Comparison of ENCODE assay signal across 8 cellular contexts in the genomic region with DNA sequence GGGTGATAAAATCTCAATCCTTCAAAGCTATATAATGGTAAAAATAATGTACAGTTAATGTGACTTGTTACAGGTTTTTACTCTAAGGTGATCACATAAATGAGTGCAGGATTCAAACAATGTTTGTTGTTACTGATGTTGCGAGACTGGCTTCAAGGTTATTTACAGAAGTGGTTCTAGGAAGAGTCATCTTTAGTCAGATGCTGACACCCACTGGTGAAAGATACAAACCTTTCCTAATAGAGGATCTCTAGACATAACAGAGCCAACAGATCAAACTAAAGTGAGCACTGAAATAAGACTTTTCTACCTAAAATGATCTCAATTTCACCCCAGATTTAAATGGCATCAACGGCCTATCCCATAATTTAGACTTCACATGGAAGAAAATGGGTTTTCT. TPM values are rescaled to one million over a fixed set of nuclear protein-coding genes. Genes with fewer than 3 reads are reported as not detected.
DNase-seq lines count a peak whose midpoint lies in the region; ATAC-seq and TF ChIP-seq lines count a peak whose summit lies in the region.

No MANE protein-coding gene starts in this region.

- H3K27me3 Mint-ChIP-seq in activated T-helper 17 cell treated with anti-CD3 and anti-CD28 coated beads, Interleukin-2, amount 50 U/mL, for 72 hours = no peaks in the 10 kb centered on the region

- H3K4me3 ChIP-seq in fibroblast of the aortic adventitia (ENCODE audit: low read depth, low read length) = no peak overlapping the region

- no peaks in the 10 kb centered on the region for H3K4me1 Mint-ChIP-seq in activated T-helper 17 cell treated with anti-CD3 and anti-CD28 coated beads, Interleukin-2, amount 50 U/mL, for 72 hours

- no peak for ATAC-seq in activated T-helper 17 cell treated with anti-CD3 and anti-CD28 coated beads, Interleukin-2, amount 50 U/mL, for 72 hours (replicated peaks)

- TF ChIP-seq CTCF in fibroblast of the aortic adventitia (IDR thresholded peaks at IDR 0.05; ENCODE audit: insufficient read depth, low read length) = peak; percentile 50

- no peaks in the 10 kb centered on the region for H3K9me3 Mint-ChIP-seq in activated T-helper 17 cell treated with anti-CD3 and anti-CD28 coated beads, Interleukin-2, amount 50 U/mL, for 72 hours

- DNase-seq in DMS53 treated with DMSO at 0.1 percent for 48 hours (lab: John Stamatoyannopoulos, UW; ENCODE audit: unreplicated experiment) (peak; percentile 88), LoVo (ENCODE audit: low spot score) (peak; percentile 69), SHP77 (lab: John Stamatoyannopoulos, UW) (peak; percentile 60 to 69), fibroblast of the aortic adventitia (ENCODE audit: low read depth) (peak; percentile 86), pons (ENCODE audit: low spot score) (peak; percentile 93), GM19240 (ENCODE audit: insufficient read length, low spot score) (no peak)
- DNase-seq in stimulated activated CD4-positive, alpha-beta T cell treated with anti-CD3 and anti-CD28 coated beads, Interleukin-2, amount 100 ng/mL, for 24 hours = no peak

- no peak overlapping the region for H3K27ac Mint-ChIP-seq in activated T-helper 17 cell treated with anti-CD3 and anti-CD28 coated beads, Interleukin-2, amount 50 U/mL, for 72 hours

- no peak overlapping the region for H3K4me3 Mint-ChIP-seq in activated T-helper 17 cell treated with anti-CD3 and anti-CD28 coated beads, Interleukin-2, amount 50 U/mL, for 72 hours

- peaks cover 65% of the 10 kb centered on the region for H3K36me3 Mint-ChIP-seq in activated T-helper 17 cell treated with anti-CD3 and anti-CD28 coated beads, Interleukin-2, amount 50 U/mL, for 72 hours (ENCODE audit: low read depth)

RNA-seq across cellular contexts. Expression of gene ARSB, which starts 20.2 kb away (rescaled TPM):
- total RNA-seq in fibroblast of the aortic adventitia (ENCODE audit: low replicate concordance) = 21.3 and 32.7 TPM in 2 replicates
- total RNA-seq in activated T-helper 17 cell treated with anti-CD3 and anti-CD28 coated beads, Interleukin-2, amount 50 U/mL, for 72 hours = 10 to 100 TPM in 1 of 2 donors, 1 to 10 TPM in 1; 6.2 to 21.9 TPM

Comparison
In these comparisons a context has a peak if more than half of its experiments do, and no peak if none do; other contexts are left out.
1. DNase-seq: peak in DMS53 treated with DMSO at 0.1 percent for 48 hours (single experiment), LoVo (single experiment), SHP77 (2 of 2), fibroblast of the aortic adventitia (single experiment) and pons (single experiment); none in stimulated activated CD4-positive, alpha-beta T cell treated with anti-CD3 and anti-CD28 coated beads, Interleukin-2, amount 100 ng/mL, for 24 hours (0 of 2) and GM19240 (single experiment).